Comparison of ENCODE assay signal across 16 cellular contexts in genomic region chr15:69554321-69554961, GRCh38.
DNase-seq lines count a peak whose midpoint lies in the region; ATAC-seq, FAIRE-seq and TF ChIP-seq lines count a peak whose summit lies in the region.
"Had no signal": no experiment of that assay in that cellular context is flagged by ENCODE, and none has a peak within 500 bp of the region (broad histone marks: within the 10 kb centered on the region; RNA-seq: fewer than 3 reads in every experiment).

No MANE protein-coding gene starts in this region.

- 10% methylated on average over 5 of the region's 5 CpGs for WGBS in A549 (ENCODE audit: missing lambda C conversion rate)

- peaks cover 54% of the 10 kb centered on the region for H3K4me1 ChIP-seq in A549
- no peaks in the 10 kb centered on the region for H3K4me1 ChIP-seq in upper lobe of right lung
- H3K4me1 ChIP-seq: parathyroid adenoma had no signal

- peaks cover 10% of the 10 kb centered on the region for H3K4me1 Mint-ChIP-seq in stimulated activated naive CD8-positive, alpha-beta T cell treated with anti-CD3 and anti-CD28 coated beads, Interleukin-15, amount 100 ng/mL, for 72 hours

- no peak for TF ChIP-seq CTCF in A549 (IDR thresholded peaks at IDR 0.05)
- no peak for TF ChIP-seq CTCF in fibroblast of the aortic adventitia (IDR thresholded peaks at IDR 0.05; ENCODE audit: insufficient read depth, low read length)
- TF ChIP-seq CTCF in upper lobe of right lung (IDR thresholded peaks at IDR 0.05) = no peak

- H3K9me3 Mint-ChIP-seq in stimulated activated naive CD8-positive, alpha-beta T cell treated with anti-CD3 and anti-CD28 coated beads, Interleukin-15, amount 100 ng/mL, for 72 hours = peaks cover 22 to 31% of the 10 kb centered on the region in 2 donors

- no peaks in the 10 kb centered on the region for H3K27me3 ChIP-seq in upper lobe of right lung
- H3K27me3 ChIP-seq: ascending aorta had no signal

- H3K27ac ChIP-seq in A549 = peak overlapping the region; percentile 82 to 87
- H3K27ac ChIP-seq in upper lobe of right lung = no peak overlapping the region
- H3K27ac ChIP-seq: ascending aorta, parathyroid adenoma, thoracic aorta had no signal

- TF ChIP-seq POLR2A in A549 (IDR thresholded peaks at IDR 0.05; ENCODE audit: low read length) = no peak

- H3K27ac Mint-ChIP-seq in stimulated activated naive CD8-positive, alpha-beta T cell treated with anti-CD3 and anti-CD28 coated beads, Interleukin-15, amount 100 ng/mL, for 72 hours = no peak overlapping the region

- H3K36me3 ChIP-seq in upper lobe of right lung = no peaks in the 10 kb centered on the region
- H3K36me3 ChIP-seq: ascending aorta, thoracic aorta had no signal

- peak in 1 of 2 experiments; percentile 22; a peak in 1 of 5 replicates for TF ChIP-seq RAD21 in A549 (conservative IDR thresholded peaks at IDR 0.05 in 1 of 2, IDR thresholded peaks at IDR 0.05 in 1 of 2)

- peaks cover 27% of the 10 kb centered on the region for H3K9me3 ChIP-seq in A549
- H3K9me3 ChIP-seq in upper lobe of right lung = peaks cover 9% of the 10 kb centered on the region
- H3K9me3 ChIP-seq: thoracic aorta had no signal

- POLR2A ChIA-PET in A549 (lab: Yijun Ruan, JAX) = no interaction called here

- peak; percentile 31 to 59 for ATAC-seq in A549
- no peak for ATAC-seq in stimulated activated naive CD8-positive, alpha-beta T cell treated with anti-CD3 and anti-CD28 coated beads, Interleukin-15, amount 100 ng/mL, for 72 hours
- no peak for ATAC-seq in upper lobe of right lung
- ATAC-seq in GM18870 (IDR thresholded peaks at IDR 0.05; ENCODE audit: unreplicated experiment) = no peak
- ATAC-seq: HCT116 had no signal

- no peak overlapping the region for H3K4me3 Mint-ChIP-seq in stimulated activated naive CD8-positive, alpha-beta T cell treated with anti-CD3 and anti-CD28 coated beads, Interleukin-15, amount 100 ng/mL, for 72 hours

- no peak overlapping the region for H3K4me3 ChIP-seq in A549
- H3K4me3 ChIP-seq in fibroblast of the aortic adventitia (ENCODE audit: low read depth, low read length) = no peak overlapping the region
- H3K4me3 ChIP-seq in upper lobe of right lung = no peak overlapping the region
- H3K4me3 ChIP-seq: ascending aorta, thoracic aorta had no signal

- intact Hi-C loops in upper lobe of right lung (cut with DNase I) = no loop called here

- CTCF ChIA-PET in A549 (lab: Yijun Ruan, JAX) = interaction anchor here (0.9 to 3.4 kb wide), 3 partner anchors 16 to 90 kb away, joined by 3 to 17 read pairs (median 4); no protein-coding TSS in a partner anchor

- peaks cover 13% of the 10 kb centered on the region for H3K27me3 Mint-ChIP-seq in stimulated activated naive CD8-positive, alpha-beta T cell treated with anti-CD3 and anti-CD28 coated beads, Interleukin-15, amount 100 ng/mL, for 72 hours

- TF ChIP-seq EP300 in A549 (IDR thresholded peaks at IDR 0.05) = peak; percentile 58 to 88; a peak in 2 of 5 replicates

- FAIRE-seq in A549 (lab: Jason Lieb, UNC) = peak; percentile 99
- FAIRE-seq: A204.1 had no signal

- DNase-seq in A549 (ENCODE audit: low read depth in 1 of 2, low spot score in 1 of 2) (peak; percentile 61 to 90), NCI-H1417 (lab: John Stamatoyannopoulos, UW) (peak; percentile 87 to 97 (median 88)), NCI-H69 (lab: John Stamatoyannopoulos, UW) (peak; percentile 94), fibroblast of the aortic adventitia (ENCODE audit: low read depth) (peak; percentile 20), upper lobe of right lung (no peak), NCI-H524 (lab: John Stamatoyannopoulos, UW) (no peak)
- DNase-seq in stimulated activated naive CD8-positive, alpha-beta T cell treated with anti-CD3 and anti-CD28 coated beads, Interleukin-15, amount 100 ng/mL, for 72 hours = no peak
- DNase-seq: effector memory CD4-positive, alpha-beta T cell; foreskin melanocyte; T-helper 2 cell had no signal

- peak overlapping the region; percentile 81 for H3K4me2 ChIP-seq in A549

TF ChIP-seq in A549, 52 proteins besides CTCF, POLR2A, EP300 and RAD21 (continues in another document):
- TF ChIP-seq MAX (IDR thresholded peaks at IDR 0.05) = no peak
- peak; percentile 20 to 45; a peak in 3 of 4 replicates for TF ChIP-seq CEBPB (IDR thresholded peaks at IDR 0.05)
- no peak for TF ChIP-seq USF2 (IDR thresholded peaks at IDR 0.05)
- no peak; the same call in 1 of the 2 replicates for TF ChIP-seq BHLHE40 (IDR thresholded peaks at IDR 0.05; ENCODE audit: low read depth, low read length)
- TF ChIP-seq JUN (IDR thresholded peaks at IDR 0.05) = peak; percentile 68 to 92; a peak in 4 of 5 replicates
- TF ChIP-seq HOXB13 (CRISPR knock-in tag; IDR thresholded peaks at IDR 0.05; ENCODE audit: low read depth) = no peak
- no peak for TF ChIP-seq NPAS2 (CRISPR knock-in tag; IDR thresholded peaks at IDR 0.05; ENCODE audit: borderline replicate concordance)
- TF ChIP-seq FOSL2 (IDR thresholded peaks at IDR 0.05) = no peak
- peak; percentile 36; the same call in 1 of the 2 replicates for TF ChIP-seq FOSL2 (CRISPR knock-in tag; IDR thresholded peaks at IDR 0.05)
- TF ChIP-seq SMC3 (IDR thresholded peaks at IDR 0.05) = no peak
- TF ChIP-seq NR3C1 (IDR thresholded peaks at IDR 0.05) = no peak
- TF ChIP-seq HMGXB4 (CRISPR knock-in tag; IDR thresholded peaks at IDR 0.05; ENCODE audit: borderline replicate concordance) = no peak
- no peak for TF ChIP-seq HDAC2 (IDR thresholded peaks at IDR 0.05)
- TF ChIP-seq HOXA7 (CRISPR knock-in tag; IDR thresholded peaks at IDR 0.05) = no peak
- no peak for TF ChIP-seq ZC3H11A (IDR thresholded peaks at IDR 0.05)
- peak; percentile 59; the same call in 1 of the 2 replicates for TF ChIP-seq PBX3 (IDR thresholded peaks at IDR 0.05)
- peak; percentile 96 for TF ChIP-seq GATA3 (IDR thresholded peaks at IDR 0.05; ENCODE audit: borderline replicate concordance)
- TF ChIP-seq TP53 (CRISPR knock-in tag; IDR thresholded peaks at IDR 0.05) = no peak
- TF ChIP-seq EHF (CRISPR knock-in tag; IDR thresholded peaks at IDR 0.05) = no peak
- TF ChIP-seq HEYL (CRISPR knock-in tag; IDR thresholded peaks at IDR 0.05) = no peak
- TF ChIP-seq TFCP2L1 (CRISPR knock-in tag; IDR thresholded peaks at IDR 0.05) = no peak
- TF ChIP-seq FOXS1 (CRISPR knock-in tag; IDR thresholded peaks at IDR 0.05) = no peak
- TF ChIP-seq MAFK (IDR thresholded peaks at IDR 0.05; ENCODE audit: partially characterized antibody) = peak; percentile 64
- no peak for TF ChIP-seq KDM1A (IDR thresholded peaks at IDR 0.05; ENCODE audit: low read depth)
- TF ChIP-seq BCL3 (IDR thresholded peaks at IDR 0.05) = peak; percentile 53; the same call in 1 of the 3 replicates
- TF ChIP-seq HES2 (IDR thresholded peaks at IDR 0.05) = no peak
- TF ChIP-seq EHMT2 (IDR thresholded peaks at IDR 0.05; ENCODE audit: low read depth) = no peak
- TF ChIP-seq PHF8 (IDR thresholded peaks at IDR 0.05; ENCODE audit: borderline replicate concordance, low read depth) = no peak
- peak; percentile 66 for TF ChIP-seq ZFP36 (IDR thresholded peaks at IDR 0.05; ENCODE audit: borderline replicate concordance, partially characterized antibody)

Comparison
In these comparisons a context has a peak if more than half of its experiments do, and no peak if none do; other contexts are left out.
1. ATAC-seq: peak in A549 (2 of 2); none in stimulated activated naive CD8-positive, alpha-beta T cell treated with anti-CD3 and anti-CD28 coated beads, Interleukin-15, amount 100 ng/mL, for 72 hours (single experiment), upper lobe of right lung (single experiment) and GM18870 (single experiment).
2. DNase-seq: peak in A549 (2 of 2), NCI-H1417 (3 of 3), NCI-H69 (single experiment) and fibroblast of the aortic adventitia (single experiment); none in stimulated activated naive CD8-positive, alpha-beta T cell treated with anti-CD3 and anti-CD28 coated beads, Interleukin-15, amount 100 ng/mL, for 72 hours (0 of 2), upper lobe of right lung (single experiment) and NCI-H524 (0 of 2).